In genomic region chr2:151410485-151410833, GRCh38 we compare ENCODE assay signal across 8 cellular contexts.
DNase-seq lines count a peak whose midpoint lies in the region; TF ChIP-seq lines count a peak whose summit lies in the region.

No MANE protein-coding gene starts in this region.

- in situ Hi-C loops in astrocyte of the cerebellum (cut with HindIII; ENCODE audit: low sequenced_read_pairs) = no loop called here

- TF ChIP-seq CTCF in GM20000 (IDR thresholded peaks at IDR 0.05; ENCODE audit: extremely low read depth, missing control alignments) (no peak), astrocyte of the cerebellum (IDR thresholded peaks at IDR 0.05; ENCODE audit: low read depth, low read length, missing control alignments) (no peak)

- DNase-seq in D341Med (ENCODE audit: low spot score) = peak; percentile 50
- DNase-seq in GM20000 (ENCODE audit: low spot score) = peak; percentile 55
- peak; percentile 32 for DNase-seq in HPDE6-E6E7 (ENCODE audit: extremely low spot score)
- peak; percentile 48 for DNase-seq in SW480 (ENCODE audit: low spot score)
- DNase-seq in astrocyte of the cerebellum (ENCODE audit: low read depth) = no peak
- peak; percentile 11 for DNase-seq in iris pigment epithelial cell (ENCODE audit: low read depth)
- peak; percentile 54 to 57 for DNase-seq in stimulated activated CD4-positive, alpha-beta T cell treated with anti-CD3 and anti-CD28 coated beads, Interleukin-2, amount 100 ng/mL, for 24 hours
- DNase-seq in Ammon's horn (ENCODE audit: low spot score) = no peak

- peak overlapping the region; percentile 75 for H3K4me3 ChIP-seq in astrocyte of the cerebellum (ENCODE audit: low read depth, low read length)

Comparison
In these comparisons a context has a peak if more than half of its experiments do, and no peak if none do; other contexts are left out.
1. DNase-seq: peak in D341Med (single experiment), GM20000 (single experiment), HPDE6-E6E7 (single experiment), SW480 (single experiment), iris pigment epithelial cell (single experiment) and stimulated activated CD4-positive, alpha-beta T cell treated with anti-CD3 and anti-CD28 coated beads, Interleukin-2, amount 100 ng/mL, for 24 hours (2 of 2); none in astrocyte of the cerebellum (single experiment) and Ammon's horn (single experiment).